1 cellular context compared by ENCODE assay signal in the genomic region with DNA sequence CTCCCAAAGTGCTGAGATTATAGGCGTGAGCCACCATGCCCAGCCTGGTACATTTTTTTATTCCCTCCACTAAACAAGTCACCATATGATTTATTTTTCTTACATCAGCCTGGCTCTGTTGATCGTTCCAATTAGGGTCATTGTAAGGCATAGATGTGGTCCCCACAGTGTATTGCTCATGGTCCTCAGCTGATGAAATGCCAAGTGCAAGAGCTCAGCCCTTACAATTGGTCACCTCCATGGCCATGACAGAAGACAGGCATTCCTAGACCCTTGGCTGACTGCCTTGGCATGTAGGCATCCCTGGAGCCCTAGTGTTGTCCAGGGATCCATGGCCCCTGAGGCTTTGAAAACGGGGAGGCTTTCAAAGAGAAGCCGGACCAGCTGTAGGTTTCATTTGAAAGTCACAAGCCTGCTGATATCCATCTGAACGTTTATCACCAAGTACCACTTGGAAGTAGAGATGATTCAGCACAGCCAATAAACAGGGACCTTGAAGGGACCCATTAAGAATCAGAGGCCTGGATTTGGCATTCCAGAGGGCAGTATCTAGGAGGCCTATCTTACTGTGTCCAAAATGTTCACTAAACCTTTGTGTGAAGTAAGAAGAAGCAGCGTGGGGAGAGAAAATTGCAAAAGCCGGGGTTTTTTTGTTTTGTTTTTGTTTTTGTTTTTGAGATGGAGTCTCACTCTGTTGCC.
TF ChIP-seq lines count a peak whose summit lies in the region.

No MANE protein-coding gene starts in this region.

TF ChIP-seq in IMR-90, 13 proteins besides CTCF, POLR2A, EP300 and RAD21:
- TF ChIP-seq NFE2L2 (IDR thresholded peaks at IDR 0.05; ENCODE audit: low read depth, low read length) (no peak), FOS (IDR thresholded peaks at IDR 0.05; ENCODE audit: low read depth, low read length) (no peak), MAFK (IDR thresholded peaks at IDR 0.05; ENCODE audit: low read depth, low read length) (no peak), MAZ (IDR thresholded peaks at IDR 0.05; ENCODE audit: borderline replicate concordance, low read depth, low read length) (no peak), BHLHE40 (IDR thresholded peaks at IDR 0.05; ENCODE audit: low read depth, low read length) (no peak), CHD1 (IDR thresholded peaks at IDR 0.05; ENCODE audit: low read depth, low read length) (no peak), RFX5 (IDR thresholded peaks at IDR 0.05; ENCODE audit: low read depth, low read length) (no peak), RCOR1 (IDR thresholded peaks at IDR 0.05; ENCODE audit: insufficient replicate concordance, low read length) (no peak), SMC3 (IDR thresholded peaks at IDR 0.05; ENCODE audit: low read depth, low read length) (no peak), MXI1 (IDR thresholded peaks at IDR 0.05; ENCODE audit: borderline replicate concordance, low read depth, low read length) (no peak), CEBPB (IDR thresholded peaks at IDR 0.05; ENCODE audit: low read depth, low read length) (no peak)
- TF ChIP-seq, protein P1, sequence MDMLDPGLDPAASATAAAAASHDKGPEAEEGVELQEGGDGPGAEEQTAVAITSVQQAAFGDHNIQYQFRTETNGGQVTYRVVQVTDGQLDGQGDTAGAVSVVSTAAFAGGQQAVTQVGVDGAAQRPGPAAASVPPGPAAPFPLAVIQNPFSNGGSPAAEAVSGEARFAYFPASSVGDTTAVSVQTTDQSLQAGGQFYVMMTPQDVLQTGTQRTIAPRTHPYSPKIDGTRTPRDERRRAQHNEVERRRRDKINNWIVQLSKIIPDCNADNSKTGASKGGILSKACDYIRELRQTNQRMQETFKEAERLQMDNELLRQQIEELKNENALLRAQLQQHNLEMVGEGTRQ (IDR thresholded peaks at IDR 0.05; ENCODE audit: low read depth, low read length): no peak
